21 cellular contexts compared by ENCODE assay signal in the genomic region with DNA sequence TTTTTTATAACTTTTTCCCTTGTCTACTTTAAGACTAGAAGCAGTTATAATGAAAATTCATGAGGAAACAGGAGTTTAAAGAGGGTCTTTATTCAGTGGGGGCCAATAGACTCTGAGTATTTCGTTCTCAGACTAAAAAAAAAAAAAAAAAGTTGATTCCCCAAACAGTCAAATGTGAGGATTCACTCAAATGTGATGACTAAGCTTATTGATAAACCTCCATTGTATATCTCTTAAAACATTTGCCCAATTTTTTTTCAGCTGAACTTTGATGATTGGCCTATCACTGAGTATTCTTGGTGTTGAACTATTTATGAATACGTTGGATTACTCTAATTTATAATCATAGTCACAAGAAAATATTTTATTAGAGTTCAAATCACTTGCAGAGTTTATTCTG.
DNase-seq lines count a peak whose midpoint lies in the region; ATAC-seq, FAIRE-seq and TF ChIP-seq lines count a peak whose summit lies in the region.
"Had no signal": no experiment of that assay in that cellular context is flagged by ENCODE, and none has a peak within 500 bp of the region (broad histone marks: within the 10 kb centered on the region; RNA-seq: fewer than 3 reads in every experiment).

No MANE protein-coding gene starts in this region.

- H3K4me3 ChIP-seq in A549 (no peak overlapping the region), IMR-90 (ENCODE audit: insufficient read depth, low read depth, low read length) (no peak overlapping the region), H1 (ENCODE audit: extremely low read depth in 1 of 4, insufficient read depth in 2 of 4, low read depth in 3 of 4, low read length in 4 of 4) (no peak overlapping the region)
- H3K4me3 ChIP-seq: BLaER1 treated with 17β-estradiol and CSF1 and Interleukin-3, amounts not matched to agents 10 nM and 100 nM had no signal

- H4K20me1 ChIP-seq in IMR-90 (ENCODE audit: insufficient read depth, low read length) (no peaks in the 10 kb centered on the region), H1 (replicated peaks in 1 of 2; ENCODE audit: control insufficient read depth in 1 of 2, insufficient read depth in 2 of 2, low read length in 2 of 2) (no peaks in the 10 kb centered on the region)
- H4K20me1 ChIP-seq: BLaER1 treated with 17β-estradiol and CSF1 and Interleukin-3, amounts not matched to agents 10 nM and 100 nM had no signal

- TF ChIP-seq RAD21 in A549 (conservative IDR thresholded peaks at IDR 0.05 in 1 of 2, IDR thresholded peaks at IDR 0.05 in 1 of 2) (no peak), IMR-90 (IDR thresholded peaks at IDR 0.05; ENCODE audit: low read length) (no peak), H1 (IDR thresholded peaks at IDR 0.05 in 1 of 2, conservative IDR thresholded peaks at IDR 0.05 in 1 of 2; ENCODE audit: low read depth in 2 of 2, low read length in 2 of 2) (no peak)

- WGBS in A549 (ENCODE audit: missing lambda C conversion rate), result 74% methylated on average over 2 of the region's 2 CpGs
- no CpG with 5 or more reads among the region's 2 CpGs for WGBS in IMR-90 (ENCODE audit: extremely low coverage in 2 of 2, insufficient read length in 1 of 2), 2 experiments
- WGBS in H1 (ENCODE audit: extremely low coverage in 1 of 2, insufficient coverage in 1 of 2, insufficient read length in 1 of 2, insufficient replicate concordance in 2 of 2, low coverage in 1 of 2, low lambda C conversion rate in 2 of 2, missing lambda C conversion rate in 1 of 2), 2 experiments, result 88% methylated on average over 2 of the region's 2 CpGs; no CpG with 5 or more reads in 1 of the 2 experiments

- H3K4ac ChIP-seq in IMR-90 (ENCODE audit: low read depth, low read length) (no peak overlapping the region), H1 (replicated peaks; ENCODE audit: insufficient read length, low read depth, low read length) (no peak overlapping the region)

- H3K9me3 ChIP-seq in A549 (no peaks in the 10 kb centered on the region), IMR-90 (ENCODE audit: control insufficient read depth, insufficient read depth, low read length) (no peaks in the 10 kb centered on the region), H1 (ENCODE audit: insufficient read depth in 2 of 2, low read depth in 1 of 2, low read length in 1 of 2) (no peaks in the 10 kb centered on the region)
- H3K9me3 ChIP-seq: Caco-2 had no signal

- TF ChIP-seq EP300 in A549 (IDR thresholded peaks at IDR 0.05), result no peak
- no peak for TF ChIP-seq EP300 in H1 (IDR thresholded peaks at IDR 0.05; ENCODE audit: borderline replicate concordance in 1 of 2, low read depth in 2 of 2, low read length in 2 of 2)

- no peak overlapping the region for H3K18ac ChIP-seq in IMR-90 (ENCODE audit: low read depth, low read length)
- H3K18ac ChIP-seq in H1 (ENCODE audit: extremely low read depth, low read length), result no peak overlapping the region

- H2AK9ac ChIP-seq in IMR-90 (replicated peaks; ENCODE audit: low read depth, low read length, poor library complexity), result no peak overlapping the region

- H3K27me3 ChIP-seq in IMR-90 (ENCODE audit: control insufficient read depth, insufficient read depth, low read length) (no peaks in the 10 kb centered on the region), H1 (replicated peaks in 1 of 4; ENCODE audit: control insufficient read depth in 3 of 4, extremely low read depth in 1 of 4, insufficient read depth in 3 of 4, low read length in 3 of 4) (no peaks in the 10 kb centered on the region)
- H3K27me3 ChIP-seq: BLaER1 treated with 17β-estradiol and CSF1 and Interleukin-3, amounts not matched to agents 10 nM and 100 nM had no signal

- no peak overlapping the region for H3K14ac ChIP-seq in IMR-90 (replicated peaks; ENCODE audit: low read depth, low read length)
- H3K14ac ChIP-seq in H1 (ENCODE audit: insufficient read length), result no peak overlapping the region

- no peak overlapping the region for H2BK120ac ChIP-seq in IMR-90 (ENCODE audit: low read depth, low read length)
- H2BK120ac ChIP-seq in H1 (replicated peaks; ENCODE audit: low read depth, low read length), result no peak overlapping the region

- TF ChIP-seq CTCF in A549 (IDR thresholded peaks at IDR 0.05), result no peak
- no peak for TF ChIP-seq CTCF in IMR-90 (conservative IDR thresholded peaks at IDR 0.05; ENCODE audit: low read depth, low read length)
- no peak for TF ChIP-seq CTCF in H1 (IDR thresholded peaks at IDR 0.05; ENCODE audit: control extremely low read depth in 1 of 3, insufficient read depth in 1 of 3, low read depth in 1 of 3, low read length in 3 of 3)
- no peak for TF ChIP-seq CTCF in RWPE1 (conservative IDR thresholded peaks at IDR 0.05; ENCODE audit: low read depth)

- H3K9ac ChIP-seq in IMR-90 (ENCODE audit: low read depth, low read length) (no peak overlapping the region), H1 (replicated peaks in 1 of 4; ENCODE audit: extremely low read depth in 1 of 4, low read depth in 3 of 4, low read length in 3 of 4) (no peak overlapping the region)
- H3K9ac ChIP-seq: BLaER1 treated with 17β-estradiol and CSF1 and Interleukin-3, amounts not matched to agents 10 nM and 100 nM had no signal

- H3K79me2 ChIP-seq in H1 (ENCODE audit: control insufficient read depth in 1 of 2, insufficient read depth in 2 of 2, low read length in 2 of 2), result no peaks in the 10 kb centered on the region

- no peaks in the 10 kb centered on the region for H3K23me2 ChIP-seq in H1 (ENCODE audit: low read depth, low read length)

- no peaks in the 10 kb centered on the region for H3K4me1 ChIP-seq in A549
- no peaks in the 10 kb centered on the region for H3K4me1 ChIP-seq in IMR-90 (ENCODE audit: control insufficient read depth, insufficient read depth, low read length)
- H3K4me1 ChIP-seq in H1 (replicated peaks in 1 of 4; ENCODE audit: control insufficient read depth in 3 of 4, insufficient read depth in 4 of 4, low read length in 3 of 4), result no peaks in the 10 kb centered on the region; a peak in 1 of 7 replicates
- H3K4me1 ChIP-seq: BLaER1 treated with 17β-estradiol and CSF1 and Interleukin-3, amounts not matched to agents 10 nM and 100 nM; Caco-2 had no signal

- H3K4me2 ChIP-seq in A549, result no peak overlapping the region
- H3K4me2 ChIP-seq in IMR-90 (ENCODE audit: low read depth, low read length), result no peak overlapping the region
- no peak overlapping the region for H3K4me2 ChIP-seq in H1 (ENCODE audit: insufficient read depth in 1 of 2, low read depth in 2 of 2, low read length in 2 of 2)
- H3K4me2 ChIP-seq: BLaER1 treated with 17β-estradiol and CSF1 and Interleukin-3, amounts not matched to agents 10 nM and 100 nM had no signal

- no peak for DNase-seq in A549 (ENCODE audit: low read depth in 1 of 2, low spot score in 1 of 2)
- no peak for DNase-seq in IMR-90
- no peak for DNase-seq in H1 (ENCODE audit: low read depth in 1 of 2, low spot score in 2 of 2)
- no peak for DNase-seq in NK-92 treated with Interleukin-12 subunit alpha and Interleukin-12 subunit beta, amount 100 ng/mL, for 24 hours (lab: John Stamatoyannopoulos, UW)
- no peak for DNase-seq in activated T-cell treated with anti-CD3 and anti-CD28 coated beads, Interleukin-2, amount 50 U/mL, for 1 hour
- no peak for DNase-seq in RWPE1 (ENCODE audit: low spot score)
- DNase-seq: 8988T; AML-193; Caco-2; Calu3; CD4-positive, alpha-beta T cell; CD8-positive, alpha-beta T cell; DMS79 treated with DMSO at 0.1 percent for 48 hours; GF-D8 had no signal

- no peak overlapping the region for H4K91ac ChIP-seq in IMR-90 (ENCODE audit: insufficient read depth, low read depth, low read length)
- H4K91ac ChIP-seq in H1 (replicated peaks; ENCODE audit: insufficient read length, low read length), result no peak overlapping the region

- H2BK5ac ChIP-seq in IMR-90 (ENCODE audit: low read depth, low read length, poor library complexity, severe bottlenecking) (no peak overlapping the region), H1 (ENCODE audit: low read depth, low read length) (no peak overlapping the region)

- FAIRE-seq in A549 (lab: Jason Lieb, UNC), result no peak
- FAIRE-seq in H1 (lab: Jason Lieb, UNC), result no peak
- FAIRE-seq: A204.1, D721Med, G401.6, GM12891, GM19239 had no signal

- TF ChIP-seq POLR2A in A549 (IDR thresholded peaks at IDR 0.05; ENCODE audit: low read length) (no peak), IMR-90 (IDR thresholded peaks at IDR 0.05; ENCODE audit: low read depth, low read length) (no peak), H1 (IDR thresholded peaks at IDR 0.05; ENCODE audit: control extremely low read depth in 1 of 2, low read depth in 2 of 2, low read length in 2 of 2) (no peak)

- intact Hi-C loops in IMR-90 (cut with micrococcal nuclease), result no loop called here

- H2BK20ac ChIP-seq in IMR-90 (ENCODE audit: low read depth, low read length) (no peak overlapping the region), H1 (ENCODE audit: low read length) (no peak overlapping the region)

- H2BK15ac ChIP-seq in IMR-90 (ENCODE audit: low read depth, low read length) (no peak overlapping the region), H1 (ENCODE audit: low read length) (no peak overlapping the region)

- H2AFZ ChIP-seq in IMR-90 (replicated peaks; ENCODE audit: low read length, poor library complexity), result no peak overlapping the region
- H2AFZ ChIP-seq in H1 (ENCODE audit: low read length), result no peak overlapping the region

- H3K56ac ChIP-seq in IMR-90 (ENCODE audit: extremely low read depth, insufficient read depth, low read length) (no peak overlapping the region), H1 (replicated peaks; ENCODE audit: insufficient read length, low read depth, low read length) (no peak overlapping the region)

- ATAC-seq in A549, result no peak
- ATAC-seq in IMR-90 (ENCODE audit: low read depth), result no peak
- ATAC-seq: CD8-positive, alpha-beta T cell had no signal

- H2AK5ac ChIP-seq in IMR-90 (ENCODE audit: low read depth, low read length) (no peak overlapping the region), H1 (ENCODE audit: low read depth, low read length) (no peak overlapping the region)

- no peaks in the 10 kb centered on the region for H3K9me1 ChIP-seq in IMR-90 (ENCODE audit: insufficient read depth, low read length)

- dilution Hi-C loops in IMR-90 (cut with HindIII; ENCODE audit: low sequenced_read_pairs, unreplicated experiment), result no loop called here

- H3K79me1 ChIP-seq in IMR-90 (ENCODE audit: low read depth in 1 of 2, low read length in 2 of 2) (no peaks in the 10 kb centered on the region; a peak in 2 of 4 replicates), H1 (ENCODE audit: low read depth, low read length) (no peaks in the 10 kb centered on the region)

- no TSS peak for BruUV-seq in IMR-90 (replicated peaks; lab: Mats Ljungman, UMichigan)

- in situ Hi-C loops in IMR-90 (cut with MboI; ENCODE audit: low sequenced_read_pairs), result no loop called here

- H3K23ac ChIP-seq in IMR-90 (ENCODE audit: low read depth, low read length) (no peak overlapping the region), H1 (ENCODE audit: insufficient read length) (no peak overlapping the region)

- H3K27ac ChIP-seq in A549 (no peak overlapping the region), IMR-90 (ENCODE audit: insufficient read depth, low read length) (no peak overlapping the region), H1 (ENCODE audit: low read depth, low read length) (no peak overlapping the region), RWPE1 (no peak overlapping the region)
- H3K27ac ChIP-seq: BLaER1 treated with 17β-estradiol and CSF1 and Interleukin-3, amounts not matched to agents 10 nM and 100 nM; C4-2B had no signal

- POLR2A ChIA-PET in A549 (lab: Yijun Ruan, JAX), result no interaction called here
- POLR2A ChIA-PET in IMR-90 (lab: Charles Lee; ENCODE audit: unreplicated experiment), result no interaction called here
- POLR2A ChIA-PET in H1 (lab: Charles Lee; ENCODE audit: partially characterized antibody), result no interaction called here
- POLR2A ChIA-PET in RWPE1 (lab: Yijun Ruan, JAX; ENCODE audit: low non-redundant PET), result interaction anchor here (0.6 kb wide), 1 partner anchor 51 kb away, joined by 4 read pairs; no protein-coding TSS in a partner anchor

- H2BK12ac ChIP-seq in H1 (ENCODE audit: low read depth, low read length), result no peak overlapping the region

- H4K5ac ChIP-seq in IMR-90 (ENCODE audit: low read depth, low read length) (no peak overlapping the region), H1 (ENCODE audit: insufficient read length, low read depth, low read length) (no peak overlapping the region)

- CTCF ChIA-PET in A549 (lab: Yijun Ruan, JAX), result no interaction called here
- CTCF ChIA-PET in IMR-90 (lab: Yijun Ruan, JAX), result no interaction called here
- CTCF ChIA-PET in H1 (lab: Charles Lee; ENCODE audit: partially characterized antibody), result no interaction called here
- CTCF ChIA-PET in RWPE1 (lab: Yijun Ruan, JAX), result interaction anchor here (0.6 kb wide), 1 partner anchor 140 kb away, joined by 5 read pairs; no protein-coding TSS in a partner anchor

- peaks cover 4% of the 10 kb centered on the region for H3K36me3 ChIP-seq in IMR-90 (ENCODE audit: control insufficient read depth, insufficient read depth, low read length)
- H3K36me3 ChIP-seq in H1 (ENCODE audit: control insufficient read depth in 2 of 4, insufficient read depth in 4 of 4, low read length in 3 of 4), result no peaks in the 10 kb centered on the region

- no peak overlapping the region for H4K8ac ChIP-seq in IMR-90 (ENCODE audit: low read depth in 2 of 2, low read length in 2 of 2)
- no peak overlapping the region for H4K8ac ChIP-seq in H1 (ENCODE audit: extremely low read depth, insufficient read depth, low read length)
